In the genomic region with DNA sequence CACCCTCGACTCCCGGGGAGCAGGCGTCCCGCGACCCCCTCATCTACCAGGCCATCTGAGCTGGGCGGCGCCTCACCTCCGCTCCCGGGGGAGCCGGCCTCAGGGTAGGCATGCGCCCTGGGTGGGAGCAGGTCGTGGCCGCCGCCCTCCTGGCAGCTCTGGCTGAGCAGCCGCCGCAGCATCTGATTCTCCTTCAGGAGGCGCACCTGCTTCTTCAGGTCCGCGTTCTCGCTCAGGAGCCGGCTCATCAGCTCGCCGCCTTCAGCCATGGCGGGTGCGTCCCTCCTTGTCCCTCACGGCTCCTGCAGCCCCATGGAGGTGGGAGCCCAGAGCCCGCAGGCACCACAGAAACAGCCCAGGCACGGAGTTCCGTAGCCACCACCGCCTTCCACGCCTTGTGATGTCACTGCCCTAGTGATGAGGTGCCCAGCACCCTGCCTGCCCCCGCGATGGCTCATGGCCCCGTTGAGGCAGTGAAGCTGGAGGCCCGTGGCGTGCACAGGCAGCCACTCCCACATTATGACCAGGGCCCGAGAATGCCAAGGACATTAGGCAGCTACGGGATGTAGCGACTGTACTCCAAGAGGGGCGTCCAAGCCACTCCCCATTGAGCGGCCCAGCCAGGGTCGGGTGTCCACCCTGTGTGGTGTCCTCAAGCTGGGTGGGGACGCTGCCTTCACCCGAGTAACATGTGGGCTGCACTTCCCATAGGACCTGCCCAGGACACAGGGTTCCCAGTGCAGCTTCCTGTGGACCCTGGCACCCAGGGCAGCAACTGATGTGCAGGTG, we compare ENCODE assay signal across 11 cellular contexts. TPM values are rescaled to one million over a fixed set of nuclear protein-coding genes. Genes with fewer than 3 reads are reported as not detected.
DNase-seq lines count a peak whose midpoint lies in the region; ATAC-seq and TF ChIP-seq lines count a peak whose summit lies in the region.
"Had no signal": no experiment of that assay in that cellular context is flagged by ENCODE, and none has a peak within 500 bp of the region (broad histone marks: within the 10 kb centered on the region; RNA-seq: fewer than 3 reads in every experiment).

No MANE protein-coding gene starts in this region.

- H3K27me3 ChIP-seq in BLaER1 treated with 17β-estradiol and CSF1 and Interleukin-3, amounts not matched to agents 10 nM and 100 nM, result peaks cover 4 to 17% (median 10%) of the 10 kb centered on the region in 11 experiments; a peak in 14 of 22 replicates
- H3K27me3 ChIP-seq in colonic mucosa (no peaks in the 10 kb centered on the region), prostate gland (replicated peaks; ENCODE audit: insufficient read depth) (no peaks in the 10 kb centered on the region)

- TF ChIP-seq CTCF in colonic mucosa (IDR thresholded peaks at IDR 0.05) (no peak), prostate gland (IDR thresholded peaks at IDR 0.05) (no peak)

- H3K9me3 ChIP-seq in BLaER1 treated with 17β-estradiol and CSF1 and Interleukin-3, amounts not matched to agents 10 nM and 100 nM (replicated peaks in 1 of 11), result peaks cover 0 to 2% (median under 1%) of the 10 kb centered on the region in 11 experiments; a peak in 4 of 22 replicates
- H3K9me3 ChIP-seq in colonic mucosa (no peaks in the 10 kb centered on the region), prostate gland (no peaks in the 10 kb centered on the region)

- 0 out of 22 replicates have a peak overlapping the region, but pooled peaks of 1 of the 11 experiments have one; percentile 17 for H3K9ac ChIP-seq in BLaER1 treated with 17β-estradiol and CSF1 and Interleukin-3, amounts not matched to agents 10 nM and 100 nM
- H3K9ac ChIP-seq in colonic mucosa (ENCODE audit: low read depth in 2 of 2, low read length in 2 of 2), result no peak overlapping the region

- H3K4me1 ChIP-seq in BLaER1 treated with 17β-estradiol and CSF1 and Interleukin-3, amounts not matched to agents 10 nM and 100 nM, result peaks cover 9 to 21% (median 14%) of the 10 kb centered on the region in 10 experiments; a peak in 16 of 20 replicates
- H3K4me1 ChIP-seq in colonic mucosa (no peaks in the 10 kb centered on the region), prostate gland (replicated peaks) (peaks cover 2% of the 10 kb centered on the region)

- TF ChIP-seq POLR2A in prostate gland (IDR thresholded peaks at IDR 0.05), result no peak

- WGBS in prostate gland, result 92% methylated on average over 38 of the region's 44 CpGs

- H3K4me3 Mint-ChIP-seq in IgD-negative memory B cell (peak overlapping the region; percentile 40 to 86 (median 72)), naive B cell (peak overlapping the region in 7 of 8 donors; percentile 62 to 83 (median 73))

- DNase-seq in colonic mucosa (peak; percentile 20), naive B cell (no peak), NCI-H1694 (lab: John Stamatoyannopoulos, UW) (no peak), prostate gland (ENCODE audit: low spot score) (no peak)
- DNase-seq: dermis blood vessel endothelial cell, DMS79 had no signal

- intact Hi-C loops in colonic mucosa (cut with DNase I) (loop anchor here (5.0 kb wide), 1 partner anchor 50 kb away; no protein-coding TSS in a partner anchor), prostate gland (cut with DNase I) (loop anchor here (5.0 kb wide), 1 partner anchor 40 kb away; no protein-coding TSS in a partner anchor)

- no peak overlapping the region for H3K27ac ChIP-seq in BLaER1 treated with 17β-estradiol and CSF1 and Interleukin-3, amounts not matched to agents 10 nM and 100 nM
- H3K27ac ChIP-seq in colonic mucosa (no peak overlapping the region), prostate gland (peak overlapping the region in 1 of 2 donors; percentile 57)

- H4K20me1 ChIP-seq in BLaER1 treated with 17β-estradiol and CSF1 and Interleukin-3, amounts not matched to agents 10 nM and 100 nM, result peaks cover 0 to 8% (median 0%) of the 10 kb centered on the region in 11 experiments; a peak in 3 of 22 replicates

- peaks cover 0 to 5% (median 0%) of the 10 kb centered on the region in 11 experiments; a peak in 1 of 22 replicates for H3K36me3 ChIP-seq in BLaER1 treated with 17β-estradiol and CSF1 and Interleukin-3, amounts not matched to agents 10 nM and 100 nM
- H3K36me3 ChIP-seq in colonic mucosa (no peaks in the 10 kb centered on the region), prostate gland (no peaks in the 10 kb centered on the region)

- ATAC-seq in naive B cell (ENCODE audit: low read depth in 2 of 2), result no peak
- ATAC-seq in HG03108 (IDR thresholded peaks at IDR 0.05; ENCODE audit: unreplicated experiment), result no peak
- ATAC-seq in HG02588 (IDR thresholded peaks at IDR 0.05; ENCODE audit: unreplicated experiment), result no peak

- H3K9me3 Mint-ChIP-seq in IgD-negative memory B cell (peaks cover 0 to 2% (median 1%) of the 10 kb centered on the region in 3 donors), naive B cell (peaks cover 0 to 1% (median 0%) of the 10 kb centered on the region in 7 donors)

- peaks cover 2% of the 10 kb centered on the region for H3K36me3 Mint-ChIP-seq in IgD-negative memory B cell
- H3K36me3 Mint-ChIP-seq in naive B cell, result peaks cover 0 to under 1% of the 10 kb centered on the region in 2 donors

- H3K4me1 Mint-ChIP-seq in IgD-negative memory B cell, result peaks cover 0 to 6% (median under 1%) of the 10 kb centered on the region in 3 donors
- peaks cover 0 to 10% (median 0%) of the 10 kb centered on the region in 3 donors for H3K4me1 Mint-ChIP-seq in naive B cell

- H3K4me2 ChIP-seq in BLaER1 treated with 17β-estradiol and CSF1 and Interleukin-3, amounts not matched to agents 10 nM and 100 nM, result peak overlapping the region in 9 of 11 experiments; percentile 12 to 50 (median 35); a peak in 11 of 22 replicates

- H3K27me3 Mint-ChIP-seq in IgD-negative memory B cell (no peaks in the 10 kb centered on the region), naive B cell (no peaks in the 10 kb centered on the region)

- peak overlapping the region in 1 of 10 experiments; percentile 16; a peak in 1 of 20 replicates for H3K4me3 ChIP-seq in BLaER1 treated with 17β-estradiol and CSF1 and Interleukin-3, amounts not matched to agents 10 nM and 100 nM
- H3K4me3 ChIP-seq in colonic mucosa, result no peak overlapping the region
- H3K4me3 ChIP-seq in prostate gland, result no peak overlapping the region

- H3K27ac Mint-ChIP-seq in IgD-negative memory B cell (peak overlapping the region in 1 of 3 donors; percentile 82), naive B cell (peak overlapping the region in 3 of 6 donors; percentile 36 to 81 (median 44))

RNA-seq across cellular contexts. Expression of a gene that starts 1.5 kb away (rescaled TPM):
- 15.0 TPM for polyA plus RNA-seq in IgD-negative memory B cell
- total RNA-seq in colonic mucosa, result 1 to 10 TPM; 6.2 to 6.9 TPM
- 10 to 100 TPM in 4 of 6 donors, 1 to 10 TPM in 2; 4.8 to 13.5 (median 10.7) TPM for polyA plus RNA-seq in naive B cell (ENCODE audit: low read depth in 6 of 6)
- 10 to 100 TPM; 42.0 to 79.4 TPM for total RNA-seq in prostate gland

RNA-seq across cellular contexts. Expression of a gene that starts 27.4 kb away (rescaled TPM):
- polyA plus RNA-seq in IgD-negative memory B cell (not detected), naive B cell (ENCODE audit: low read depth in 6 of 6) (not detected)
- total RNA-seq in colonic mucosa (1 to 10 TPM in 1 of 2 donors, under 1 TPM in 1; 0.45 to 4.2 TPM), prostate gland (10 to 100 TPM in 1 of 2 donors, 1 to 10 TPM in 1; 1.4 to 19.0 TPM)
- total RNA-seq: LHCN-M2 had no signal

RNA-seq across cellular contexts. Expression of a gene that starts 45.8 kb away (rescaled TPM):
- 13.5 TPM for polyA plus RNA-seq in IgD-negative memory B cell
- total RNA-seq in colonic mucosa, result 100 to 1,000 TPM in 1 of 2 donors, 10 to 100 TPM in 1; 78.2 to 142 TPM
- 10 to 100 TPM in 2 of 6 donors, 1 to 10 TPM in 4; 6.4 to 10.5 (median 8.9) TPM for polyA plus RNA-seq in naive B cell (ENCODE audit: low read depth in 6 of 6)
- 100 to 1,000 TPM in 1 of 2 donors, 10 to 100 TPM in 1; 95.5 to 145 TPM for total RNA-seq in prostate gland

Comparison
In these comparisons a context has a peak if more than half of its experiments do, and no peak if none do; other contexts are left out.
1. RNA of a gene that starts 1.5 kb away (total RNA-seq): 42.0 to 79.4 TPM in prostate gland; 6.2 to 6.9 TPM in colonic mucosa; every median in the first group is over 4 times any median in the second.